Comparison of ENCODE assay signal across 1 cellular context in the genomic region with DNA sequence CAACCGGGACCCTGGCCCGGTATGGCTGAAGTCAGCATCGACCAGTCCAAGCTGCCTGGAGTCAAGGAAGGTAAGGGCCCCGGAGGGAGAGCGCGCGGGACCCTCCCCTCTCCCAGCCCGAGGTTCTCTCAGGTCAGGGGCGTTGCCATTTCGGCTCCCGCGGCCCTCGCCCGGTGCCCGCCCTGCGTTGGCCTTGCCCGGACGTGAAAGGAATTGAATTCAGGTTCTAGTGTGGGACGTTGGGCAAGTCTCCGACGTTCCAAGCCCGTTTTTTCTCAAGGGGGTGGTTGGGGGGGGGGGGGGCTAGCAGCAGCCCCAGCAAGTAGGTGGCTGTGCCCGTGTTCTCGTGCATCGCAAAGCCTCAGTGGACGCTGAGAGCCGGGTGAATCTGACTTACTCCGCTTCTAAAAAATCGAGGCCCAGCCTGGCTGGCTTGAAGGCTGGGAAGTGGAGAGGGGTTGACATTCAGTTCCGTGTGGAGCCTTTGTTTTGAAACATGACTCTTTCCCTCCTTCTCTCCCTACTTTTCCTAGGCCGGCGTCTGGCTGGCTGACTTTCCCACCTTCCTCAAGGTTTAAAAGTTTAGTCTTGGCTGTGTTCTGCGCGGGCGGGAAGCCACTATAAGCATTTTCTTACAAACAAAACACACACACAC.
TF ChIP-seq lines count a peak whose summit lies in the region.

No MANE protein-coding gene starts in this region.

TF ChIP-seq in HepG2, 621 proteins besides CTCF, POLR2A, EP300 and RAD21 (continued from another document and continues in another):
- TF ChIP-seq, protein P1, sequence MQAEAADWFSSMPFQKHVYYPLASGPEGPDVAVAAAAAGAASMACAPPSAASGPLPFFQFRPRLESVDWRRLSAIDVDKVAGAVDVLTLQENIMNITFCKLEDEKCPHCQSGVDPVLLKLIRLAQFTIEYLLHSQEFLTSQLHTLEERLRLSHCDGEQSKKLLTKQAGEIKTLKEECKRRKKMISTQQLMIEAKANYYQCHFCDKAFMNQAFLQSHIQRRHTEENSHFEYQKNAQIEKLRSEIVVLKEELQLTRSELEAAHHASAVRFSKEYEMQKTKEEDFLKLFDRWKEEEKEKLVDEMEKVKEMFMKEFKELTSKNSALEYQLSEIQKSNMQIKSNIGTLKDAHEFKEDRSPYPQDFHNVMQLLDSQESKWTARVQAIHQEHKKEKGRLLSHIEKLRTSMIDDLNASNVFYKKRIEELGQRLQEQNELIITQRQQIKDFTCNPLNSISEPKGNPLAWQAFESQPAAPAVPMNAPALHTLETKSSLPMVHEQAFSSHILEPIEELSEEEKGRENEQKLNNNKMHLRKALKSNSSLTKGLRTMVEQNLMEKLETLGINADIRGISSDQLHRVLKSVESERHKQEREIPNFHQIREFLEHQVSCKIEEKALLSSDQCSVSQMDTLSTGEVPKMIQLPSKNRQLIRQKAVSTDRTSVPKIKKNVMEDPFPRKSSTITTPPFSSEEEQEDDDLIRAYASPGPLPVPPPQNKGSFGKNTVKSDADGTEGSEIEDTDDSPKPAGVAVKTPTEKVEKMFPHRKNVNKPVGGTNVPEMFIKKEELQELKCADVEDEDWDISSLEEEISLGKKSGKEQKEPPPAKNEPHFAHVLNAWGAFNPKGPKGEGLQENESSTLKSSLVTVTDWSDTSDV (CRISPR knock-in tag; IDR thresholded peaks at IDR 0.05), result no peak
- no peak for TF ChIP-seq ZNF703 (CRISPR knock-in tag; IDR thresholded peaks at IDR 0.05; ENCODE audit: borderline replicate concordance)
- TF ChIP-seq, protein P2, sequence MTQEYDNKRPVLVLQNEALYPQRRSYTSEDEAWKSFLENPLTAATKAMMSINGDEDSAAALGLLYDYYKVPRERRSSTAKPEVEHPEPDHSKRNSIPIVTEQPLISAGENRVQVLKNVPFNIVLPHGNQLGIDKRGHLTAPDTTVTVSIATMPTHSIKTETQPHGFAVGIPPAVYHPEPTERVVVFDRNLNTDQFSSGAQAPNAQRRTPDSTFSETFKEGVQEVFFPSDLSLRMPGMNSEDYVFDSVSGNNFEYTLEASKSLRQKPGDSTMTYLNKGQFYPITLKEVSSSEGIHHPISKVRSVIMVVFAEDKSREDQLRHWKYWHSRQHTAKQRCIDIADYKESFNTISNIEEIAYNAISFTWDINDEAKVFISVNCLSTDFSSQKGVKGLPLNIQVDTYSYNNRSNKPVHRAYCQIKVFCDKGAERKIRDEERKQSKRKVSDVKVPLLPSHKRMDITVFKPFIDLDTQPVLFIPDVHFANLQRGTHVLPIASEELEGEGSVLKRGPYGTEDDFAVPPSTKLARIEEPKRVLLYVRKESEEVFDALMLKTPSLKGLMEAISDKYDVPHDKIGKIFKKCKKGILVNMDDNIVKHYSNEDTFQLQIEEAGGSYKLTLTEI (CRISPR knock-in tag; conservative IDR thresholded peaks at IDR 0.05), result no peak
- TF ChIP-seq ZSCAN12 (CRISPR knock-in tag; IDR thresholded peaks at IDR 0.05), result no peak
- TF ChIP-seq BORCS8-MEF2B (CRISPR knock-in tag; IDR thresholded peaks at IDR 0.05), result no peak
- TF ChIP-seq SP4 (CRISPR knock-in tag; IDR thresholded peaks at IDR 0.05), result no peak
- TF ChIP-seq, protein P3, sequence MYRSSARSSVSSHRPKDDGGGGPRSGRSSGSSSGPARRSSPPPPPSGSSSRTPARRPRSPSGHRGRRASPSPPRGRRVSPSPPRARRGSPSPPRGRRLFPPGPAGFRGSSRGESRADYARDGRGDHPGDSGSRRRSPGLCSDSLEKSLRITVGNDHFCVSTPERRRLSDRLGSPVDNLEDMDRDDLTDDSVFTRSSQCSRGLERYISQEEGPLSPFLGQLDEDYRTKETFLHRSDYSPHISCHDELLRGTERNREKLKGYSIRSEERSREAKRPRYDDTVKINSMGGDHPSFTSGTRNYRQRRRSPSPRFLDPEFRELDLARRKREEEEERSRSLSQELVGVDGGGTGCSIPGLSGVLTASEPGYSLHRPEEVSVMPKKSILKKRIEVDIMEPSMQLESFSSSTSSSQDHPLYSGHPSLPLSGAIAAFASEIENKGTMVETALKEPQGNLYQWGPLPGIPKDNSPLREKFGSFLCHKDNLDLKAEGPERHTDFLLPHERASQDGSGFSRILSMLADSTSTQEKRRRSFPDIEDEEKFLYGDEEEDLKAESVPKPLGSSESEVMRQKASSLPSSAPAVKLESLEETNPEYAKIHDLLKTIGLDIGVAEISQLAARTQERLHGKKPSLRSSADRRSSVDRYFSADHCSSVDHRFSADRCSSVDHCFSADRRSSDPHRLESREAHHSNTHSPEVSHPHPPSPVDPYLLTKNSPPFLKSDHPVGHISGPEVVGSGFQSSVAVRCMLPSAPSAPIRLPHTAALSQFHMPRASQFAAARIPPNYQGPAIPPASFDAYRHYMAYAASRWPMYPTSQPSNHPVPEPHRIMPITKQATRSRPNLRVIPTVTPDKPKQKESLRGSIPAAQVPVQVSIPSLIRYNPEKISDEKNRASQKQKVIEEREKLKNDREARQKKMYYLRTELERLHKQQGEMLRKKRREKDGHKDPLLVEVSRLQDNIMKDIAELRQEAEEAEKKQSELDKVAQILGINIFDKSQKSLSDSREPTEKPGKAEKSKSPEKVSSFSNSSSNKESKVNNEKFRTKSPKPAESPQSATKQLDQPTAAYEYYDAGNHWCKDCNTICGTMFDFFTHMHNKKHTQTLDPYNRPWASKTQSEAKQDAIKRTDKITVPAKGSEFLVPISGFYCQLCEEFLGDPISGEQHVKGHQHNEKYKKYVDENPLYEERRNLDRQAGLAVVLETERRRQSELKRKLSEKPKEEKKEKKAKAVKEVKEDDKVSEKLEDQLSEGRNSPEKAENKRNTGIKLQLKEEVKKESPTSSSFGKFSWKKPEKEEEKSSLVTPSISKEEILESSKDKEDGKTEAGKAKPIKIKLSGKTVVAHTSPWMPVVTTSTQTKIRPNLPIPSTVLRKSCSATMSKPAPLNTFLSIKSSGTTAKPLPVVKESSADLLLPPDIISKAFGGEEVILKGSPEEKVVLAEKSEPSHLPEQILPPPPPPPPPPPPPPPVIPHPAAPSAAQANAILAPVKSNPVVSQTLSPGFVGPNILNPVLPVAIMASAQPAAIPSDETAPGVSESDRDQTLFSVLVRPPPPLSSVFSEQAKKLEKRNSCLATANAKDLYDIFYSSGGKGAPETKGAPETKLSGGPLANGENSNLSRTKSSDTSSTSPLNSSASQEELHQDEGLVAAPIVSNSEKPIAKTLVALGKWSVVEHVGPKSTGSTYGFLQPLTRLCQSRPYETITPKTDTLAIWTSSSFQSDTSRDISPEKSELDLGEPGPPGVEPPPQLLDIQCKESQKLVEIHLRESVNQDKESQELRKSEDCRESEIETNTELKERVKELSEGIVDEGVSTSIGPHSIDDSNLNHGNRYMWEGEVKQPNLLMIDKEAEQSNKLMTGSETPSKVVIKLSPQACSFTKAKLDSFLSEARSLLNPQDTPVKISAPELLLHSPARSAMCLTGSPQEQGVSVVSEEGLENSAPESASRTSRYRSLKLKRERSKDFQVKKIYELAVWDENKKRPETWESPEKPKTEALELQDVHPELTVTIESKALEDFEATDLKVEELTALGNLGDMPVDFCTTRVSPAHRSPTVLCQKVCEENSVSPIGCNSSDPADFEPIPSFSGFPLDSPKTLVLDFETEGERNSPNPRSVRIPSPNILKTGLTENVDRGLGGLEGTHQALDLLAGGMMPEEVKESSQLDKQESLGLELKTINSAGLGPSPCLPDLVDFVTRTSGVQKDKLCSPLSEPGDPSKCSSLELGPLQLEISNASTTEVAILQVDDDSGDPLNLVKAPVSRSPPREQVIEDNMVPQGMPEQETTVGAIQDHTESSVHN (CRISPR knock-in tag; IDR thresholded peaks at IDR 0.05), result no peak
- TF ChIP-seq, protein P4, sequence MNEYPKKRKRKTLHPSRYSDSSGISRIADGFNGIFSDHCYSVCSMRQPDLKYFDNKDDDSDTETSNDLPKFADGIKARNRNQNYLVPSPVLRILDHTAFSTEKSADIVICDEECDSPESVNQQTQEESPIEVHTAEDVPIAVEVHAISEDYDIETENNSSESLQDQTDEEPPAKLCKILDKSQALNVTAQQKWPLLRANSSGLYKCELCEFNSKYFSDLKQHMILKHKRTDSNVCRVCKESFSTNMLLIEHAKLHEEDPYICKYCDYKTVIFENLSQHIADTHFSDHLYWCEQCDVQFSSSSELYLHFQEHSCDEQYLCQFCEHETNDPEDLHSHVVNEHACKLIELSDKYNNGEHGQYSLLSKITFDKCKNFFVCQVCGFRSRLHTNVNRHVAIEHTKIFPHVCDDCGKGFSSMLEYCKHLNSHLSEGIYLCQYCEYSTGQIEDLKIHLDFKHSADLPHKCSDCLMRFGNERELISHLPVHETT (CRISPR knock-in tag; conservative IDR thresholded peaks at IDR 0.05), result no peak
- TF ChIP-seq SIN3B (IDR thresholded peaks at IDR 0.05; ENCODE audit: low read length), result no peak
- TF ChIP-seq, protein P5, sequence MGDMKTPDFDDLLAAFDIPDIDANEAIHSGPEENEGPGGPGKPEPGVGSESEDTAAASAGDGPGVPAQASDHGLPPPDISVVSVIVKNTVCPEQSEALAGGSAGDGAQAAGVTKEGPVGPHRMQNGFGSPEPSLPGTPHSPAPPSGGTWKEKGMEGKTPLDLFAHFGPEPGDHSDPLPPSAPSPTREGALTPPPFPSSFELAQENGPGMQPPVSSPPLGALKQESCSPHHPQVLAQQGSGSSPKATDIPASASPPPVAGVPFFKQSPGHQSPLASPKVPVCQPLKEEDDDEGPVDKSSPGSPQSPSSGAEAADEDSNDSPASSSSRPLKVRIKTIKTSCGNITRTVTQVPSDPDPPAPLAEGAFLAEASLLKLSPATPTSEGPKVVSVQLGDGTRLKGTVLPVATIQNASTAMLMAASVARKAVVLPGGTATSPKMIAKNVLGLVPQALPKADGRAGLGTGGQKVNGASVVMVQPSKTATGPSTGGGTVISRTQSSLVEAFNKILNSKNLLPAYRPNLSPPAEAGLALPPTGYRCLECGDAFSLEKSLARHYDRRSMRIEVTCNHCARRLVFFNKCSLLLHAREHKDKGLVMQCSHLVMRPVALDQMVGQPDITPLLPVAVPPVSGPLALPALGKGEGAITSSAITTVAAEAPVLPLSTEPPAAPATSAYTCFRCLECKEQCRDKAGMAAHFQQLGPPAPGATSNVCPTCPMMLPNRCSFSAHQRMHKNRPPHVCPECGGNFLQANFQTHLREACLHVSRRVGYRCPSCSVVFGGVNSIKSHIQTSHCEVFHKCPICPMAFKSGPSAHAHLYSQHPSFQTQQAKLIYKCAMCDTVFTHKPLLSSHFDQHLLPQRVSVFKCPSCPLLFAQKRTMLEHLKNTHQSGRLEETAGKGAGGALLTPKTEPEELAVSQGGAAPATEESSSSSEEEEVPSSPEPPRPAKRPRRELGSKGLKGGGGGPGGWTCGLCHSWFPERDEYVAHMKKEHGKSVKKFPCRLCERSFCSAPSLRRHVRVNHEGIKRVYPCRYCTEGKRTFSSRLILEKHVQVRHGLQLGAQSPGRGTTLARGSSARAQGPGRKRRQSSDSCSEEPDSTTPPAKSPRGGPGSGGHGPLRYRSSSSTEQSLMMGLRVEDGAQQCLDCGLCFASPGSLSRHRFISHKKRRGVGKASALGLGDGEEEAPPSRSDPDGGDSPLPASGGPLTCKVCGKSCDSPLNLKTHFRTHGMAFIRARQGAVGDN (CRISPR knock-in tag; IDR thresholded peaks at IDR 0.05), result 0 out of 2 replicates have a peak, but pooled peaks have one; percentile 1
- no peak for TF ChIP-seq ZNF672 (CRISPR knock-in tag; IDR thresholded peaks at IDR 0.05)
- TF ChIP-seq ZFP36L2 (CRISPR knock-in tag; IDR thresholded peaks at IDR 0.05), result no peak
- TF ChIP-seq ZNF12 (CRISPR knock-in tag; IDR thresholded peaks at IDR 0.05), result peak; percentile 83
- no peak for TF ChIP-seq POLR2AphosphoS2 (IDR thresholded peaks at IDR 0.05; ENCODE audit: low read depth, low read length)
- TF ChIP-seq SALL1 (CRISPR knock-in tag; IDR thresholded peaks at IDR 0.05), result no peak
- no peak for TF ChIP-seq ZNF747 (CRISPR knock-in tag; IDR thresholded peaks at IDR 0.05; ENCODE audit: borderline replicate concordance)
- TF ChIP-seq, protein P6, sequence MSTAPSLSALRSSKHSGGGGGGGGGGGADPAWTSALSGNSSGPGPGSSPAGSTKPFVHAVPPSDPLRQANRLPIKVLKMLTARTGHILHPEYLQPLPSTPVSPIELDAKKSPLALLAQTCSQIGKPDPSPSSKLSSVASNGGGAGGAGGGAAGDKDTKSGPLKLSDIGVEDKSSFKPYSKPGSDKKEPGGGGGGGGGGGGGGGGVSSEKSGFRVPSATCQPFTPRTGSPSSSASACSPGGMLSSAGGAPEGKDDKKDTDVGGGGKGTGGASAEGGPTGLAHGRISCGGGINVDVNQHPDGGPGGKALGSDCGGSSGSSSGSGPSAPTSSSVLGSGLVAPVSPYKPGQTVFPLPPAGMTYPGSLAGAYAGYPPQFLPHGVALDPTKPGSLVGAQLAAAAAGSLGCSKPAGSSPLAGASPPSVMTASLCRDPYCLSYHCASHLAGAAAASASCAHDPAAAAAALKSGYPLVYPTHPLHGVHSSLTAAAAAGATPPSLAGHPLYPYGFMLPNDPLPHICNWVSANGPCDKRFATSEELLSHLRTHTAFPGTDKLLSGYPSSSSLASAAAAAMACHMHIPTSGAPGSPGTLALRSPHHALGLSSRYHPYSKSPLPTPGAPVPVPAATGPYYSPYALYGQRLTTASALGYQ (CRISPR knock-in tag; IDR thresholded peaks at IDR 0.05), result no peak
- TF ChIP-seq ERF (CRISPR knock-in tag; IDR thresholded peaks at IDR 0.05), result no peak
- TF ChIP-seq ZNF180 (CRISPR knock-in tag; IDR thresholded peaks at IDR 0.05; ENCODE audit: borderline replicate concordance, low read depth), result no peak
- TF ChIP-seq, protein P7, sequence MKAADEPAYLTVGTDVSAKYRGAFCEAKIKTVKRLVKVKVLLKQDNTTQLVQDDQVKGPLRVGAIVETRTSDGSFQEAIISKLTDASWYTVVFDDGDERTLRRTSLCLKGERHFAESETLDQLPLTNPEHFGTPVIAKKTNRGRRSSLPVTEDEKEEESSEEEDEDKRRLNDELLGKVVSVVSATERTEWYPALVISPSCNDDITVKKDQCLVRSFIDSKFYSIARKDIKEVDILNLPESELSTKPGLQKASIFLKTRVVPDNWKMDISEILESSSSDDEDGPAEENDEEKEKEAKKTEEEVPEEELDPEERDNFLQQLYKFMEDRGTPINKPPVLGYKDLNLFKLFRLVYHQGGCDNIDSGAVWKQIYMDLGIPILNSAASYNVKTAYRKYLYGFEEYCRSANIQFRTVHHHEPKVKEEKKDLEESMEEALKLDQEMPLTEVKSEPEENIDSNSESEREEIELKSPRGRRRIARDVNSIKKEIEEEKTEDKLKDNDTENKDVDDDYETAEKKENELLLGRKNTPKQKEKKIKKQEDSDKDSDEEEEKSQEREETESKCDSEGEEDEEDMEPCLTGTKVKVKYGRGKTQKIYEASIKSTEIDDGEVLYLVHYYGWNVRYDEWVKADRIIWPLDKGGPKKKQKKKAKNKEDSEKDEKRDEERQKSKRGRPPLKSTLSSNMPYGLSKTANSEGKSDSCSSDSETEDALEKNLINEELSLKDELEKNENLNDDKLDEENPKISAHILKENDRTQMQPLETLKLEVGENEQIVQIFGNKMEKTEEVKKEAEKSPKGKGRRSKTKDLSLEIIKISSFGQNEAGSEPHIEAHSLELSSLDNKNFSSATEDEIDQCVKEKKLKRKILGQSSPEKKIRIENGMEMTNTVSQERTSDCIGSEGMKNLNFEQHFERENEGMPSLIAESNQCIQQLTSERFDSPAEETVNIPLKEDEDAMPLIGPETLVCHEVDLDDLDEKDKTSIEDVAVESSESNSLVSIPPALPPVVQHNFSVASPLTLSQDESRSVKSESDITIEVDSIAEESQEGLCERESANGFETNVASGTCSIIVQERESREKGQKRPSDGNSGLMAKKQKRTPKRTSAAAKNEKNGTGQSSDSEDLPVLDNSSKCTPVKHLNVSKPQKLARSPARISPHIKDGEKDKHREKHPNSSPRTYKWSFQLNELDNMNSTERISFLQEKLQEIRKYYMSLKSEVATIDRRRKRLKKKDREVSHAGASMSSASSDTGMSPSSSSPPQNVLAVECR (CRISPR knock-in tag; IDR thresholded peaks at IDR 0.05; ENCODE audit: borderline replicate concordance), result peak; percentile 19; the same call in 1 of the 2 replicates
- no peak for TF ChIP-seq ZNF33A (CRISPR knock-in tag; IDR thresholded peaks at IDR 0.05; ENCODE audit: borderline replicate concordance)
- no peak for TF ChIP-seq ZNF431 (CRISPR knock-in tag; IDR thresholded peaks at IDR 0.05; ENCODE audit: borderline replicate concordance, low read depth)
- no peak for TF ChIP-seq ZNF746 (CRISPR knock-in tag; IDR thresholded peaks at IDR 0.05)
- peak; percentile 67; the same call in 1 of the 2 replicates for TF ChIP-seq SIX4 (CRISPR knock-in tag; IDR thresholded peaks at IDR 0.05)
- no peak for TF ChIP-seq ZNF468 (CRISPR knock-in tag; IDR thresholded peaks at IDR 0.05)
- no peak for TF ChIP-seq ZFP90 (CRISPR knock-in tag; IDR thresholded peaks at IDR 0.05; ENCODE audit: borderline replicate concordance)
